Comparison of ENCODE assay signal across 8 cellular contexts in genomic region chr11:65134240-65134951, GRCh38. TPM values are rescaled to one million over a fixed set of nuclear protein-coding genes. Genes with fewer than 3 reads are reported as not detected.
DNase-seq lines count a peak whose midpoint lies in the region; ATAC-seq and TF ChIP-seq lines count a peak whose summit lies in the region.

SYVN1 (minus strand) TSS chr11:65134519; CDS start chr11:65133601, 918 bp downstream.

- intact Hi-C loops in posterior cingulate gyrus (cut with DNase I), result no loop called here

- H3K9me3 Mint-ChIP-seq in type B pancreatic cell, result no peaks in the 10 kb centered on the region

- H3K4me3 Mint-ChIP-seq in type B pancreatic cell, result peak within 1 kb of the TSS; percentile 97

- H3K27ac Mint-ChIP-seq in type B pancreatic cell, result peak within 1 kb of the TSS; percentile 100

- H3K27me3 Mint-ChIP-seq in type B pancreatic cell, result no peaks in the 10 kb centered on the region

- no peaks in the 10 kb centered on the region for H3K9me3 ChIP-seq in cardiac muscle cell (ENCODE audit: low read depth)

- peaks cover 22% of the 10 kb centered on the region for H3K4me1 Mint-ChIP-seq in type B pancreatic cell (ENCODE audit: unreplicated experiment)

- ATAC-seq in HG02642 (IDR thresholded peaks at IDR 0.05; ENCODE audit: poor library complexity, unreplicated experiment), result peak; percentile 64

- no peaks in the 10 kb centered on the region for H3K36me3 Mint-ChIP-seq in type B pancreatic cell

- peaks cover 17% of the 10 kb centered on the region for H3K36me3 ChIP-seq in cardiac muscle cell

- peak within 1 kb of the TSS; percentile 98 for H3K27ac ChIP-seq in cardiac muscle cell

- H3K4me1 ChIP-seq in cardiac muscle cell (ENCODE audit: low read depth), result peaks cover 12% of the 10 kb centered on the region

- no peaks in the 10 kb centered on the region for H3K27me3 ChIP-seq in cardiac muscle cell

- TF ChIP-seq CTCF in GM12865 (IDR thresholded peaks at IDR 0.05; ENCODE audit: insufficient read depth, low read depth, low read length, missing control alignments), result no peak
- no peak for TF ChIP-seq CTCF in cardiac muscle cell (IDR thresholded peaks at IDR 0.05; ENCODE audit: low read depth, low read length)
- TF ChIP-seq CTCF in type B pancreatic cell (conservative IDR thresholded peaks at IDR 0.05), result no peak

- DNase-seq in GM12865 (ENCODE audit: low read depth) (peak; percentile 94), NCI-H1105 (lab: John Stamatoyannopoulos, UW) (peak; percentile 83), SW 1271 (lab: John Stamatoyannopoulos, UW) (peak; percentile 65 to 93), cardiac muscle cell (ENCODE audit: low read depth in 1 of 2, low spot score in 1 of 2) (peak; percentile 90 to 93), posterior cingulate gyrus (peak; percentile 90 to 99 (median 92)), type B pancreatic cell (ENCODE audit: extremely low spot score, unreplicated experiment) (peak; percentile 90)
- peak; percentile 84 for DNase-seq in activated naive CD8-positive, alpha-beta T cell treated with anti-CD3 and anti-CD28 coated beads, Interleukin-2, amount 50 U/mL, for 16 hours (ENCODE audit: low read depth, low spot score)

- H3K4me3 ChIP-seq in GM12865 (ENCODE audit: low read depth, low read length) (peak within 1 kb of the TSS; percentile 78), cardiac muscle cell (peak within 1 kb of the TSS; percentile 82)

RNA-seq across cellular contexts. Expression of gene SYVN1, which starts in this region (rescaled TPM):
- total RNA-seq in cardiac muscle cell (15.9 and 16.8 TPM in 2 replicates), type B pancreatic cell (ENCODE audit: low replicate concordance) (48.6 and 50.6 TPM in 2 replicates)
- 13.9 and 16.2 TPM in 2 replicates for polyA plus RNA-seq in cardiac muscle cell

Comparison
In these comparisons a context has a peak if more than half of its experiments do, and no peak if none do; other contexts are left out.
1. Peak in every context shown above with its lines: DNase-seq, ATAC-seq, H3K4me3 ChIP-seq and H3K27ac ChIP-seq.